34 cellular contexts compared by ENCODE assay signal in the genomic region with DNA sequence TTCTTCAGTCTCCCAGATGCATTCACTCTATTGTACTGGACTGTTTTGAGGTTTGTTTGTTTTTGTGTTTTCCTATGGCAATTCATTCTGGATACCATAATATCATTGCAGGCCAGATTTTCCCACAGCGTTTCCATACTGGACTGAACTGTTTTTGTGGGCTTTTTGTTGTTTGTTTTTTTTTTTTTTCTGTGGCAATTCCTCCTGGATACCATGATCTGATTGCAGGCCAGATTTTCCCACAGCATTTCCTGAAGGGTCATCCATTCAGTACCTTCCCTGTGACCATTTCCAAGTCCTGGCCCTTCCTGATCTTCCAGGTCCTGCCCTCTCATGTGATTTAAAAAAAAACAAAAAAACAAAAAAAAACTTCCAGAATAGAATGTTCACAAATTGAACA.
"Had no signal": no experiment of that assay in that cellular context is flagged by ENCODE, and none has a peak within 500 bp of the region (broad histone marks: within the 10 kb centered on the region; RNA-seq: fewer than 3 reads in every experiment).

No MANE protein-coding gene starts in this region.

- H3K36me3 ChIP-seq: adrenal gland, brain microvascular endothelial cell, breast epithelium had no signal

- H3K9me3 ChIP-seq: adrenal gland, body of pancreas, breast epithelium had no signal

- H3K4me1 ChIP-seq: adrenal gland, breast epithelium had no signal

- H3K27ac Mint-ChIP-seq: activated B cell treated with CpG ODN at 0.5 μM for 24 hours; activated CD4-positive, alpha-beta memory T cell treated with anti-CD3 and anti-CD28 coated beads for 36 hours; activated CD4-positive, alpha-beta T cell treated with anti-CD3 and anti-CD28 coated beads, Interleukin-2, amount 10 ng/mL, durations not matched to agents 24 days and 14 days; activated CD8-positive, alpha-beta T cell treated with anti-CD3 and anti-CD28 coated beads for 36 hours; activated naive CD4-positive, alpha-beta T cell treated with anti-CD3 and anti-CD28 coated beads for 36 hours; activated naive CD4-positive, alpha-beta T cell treated with anti-CD3 and anti-CD28 coated beads, Interleukin-2, amount 50 U/mL, for 72 hours; activated naive CD8-positive, alpha-beta T cell treated with anti-CD3 and anti-CD28 coated beads for 36 hours; activated T-cell treated with anti-CD3 and anti-CD28 coated beads, Interleukin-2, amount 50 U/mL, for 72 hours; activated T-helper 1 cell treated with anti-CD3 and anti-CD28 coated beads, Interleukin-12 subunit alpha, Interleukin-12 subunit beta, Interleukin-2, Interleukin-4 antibody, amounts not matched to agents 30 ng/mL and 10 ng/mL and 1 ng/mL, durations not matched to agents 14 hours and 24 hours and 36 hours; activated T-helper 17 cell treated with anti-CD3 and anti-CD28 coated beads, Interleukin-2, amount 50 U/mL, for 72 hours; T-helper 1 cell treated with Interleukin-12 subunit alpha and Interleukin-12 subunit beta and Interleukin-4 antibody, amounts not matched to agents 30 μg/mL and 1 μg/mL, for 36 hours; T-helper 2 cell treated with Interferon-gamma antibody and Interleukin-4, amounts not matched to agents 5 μg/mL and 100 μg/mL, for 36 hours had no signal

- H3K9me3 Mint-ChIP-seq: activated B cell treated with CpG ODN at 0.5 μM for 24 hours; activated CD4-positive, alpha-beta memory T cell treated with anti-CD3 and anti-CD28 coated beads for 36 hours; activated CD4-positive, alpha-beta T cell treated with anti-CD3 and anti-CD28 coated beads, Interleukin-2, amount 10 ng/mL, durations not matched to agents 24 days and 14 days; activated CD8-positive, alpha-beta T cell treated with anti-CD3 and anti-CD28 coated beads for 36 hours; activated naive CD4-positive, alpha-beta T cell treated with anti-CD3 and anti-CD28 coated beads for 36 hours; activated naive CD4-positive, alpha-beta T cell treated with anti-CD3 and anti-CD28 coated beads, Interleukin-2, amount 50 U/mL, for 72 hours; activated naive CD8-positive, alpha-beta T cell treated with anti-CD3 and anti-CD28 coated beads for 36 hours; activated T-cell treated with anti-CD3 and anti-CD28 coated beads, Interleukin-2, amount 50 U/mL, for 4 hours; activated T-cell treated with anti-CD3 and anti-CD28 coated beads, Interleukin-2, amount 50 U/mL, for 72 hours; activated T-helper 1 cell treated with anti-CD3 and anti-CD28 coated beads, Interleukin-12 subunit alpha, Interleukin-12 subunit beta, Interleukin-2, Interleukin-4 antibody, amounts not matched to agents 30 ng/mL and 10 ng/mL and 1 ng/mL, durations not matched to agents 14 hours and 24 hours and 36 hours; activated T-helper 17 cell treated with anti-CD3 and anti-CD28 coated beads, Interleukin-2, amount 50 U/mL, for 72 hours; T-helper 1 cell treated with Interleukin-12 subunit alpha and Interleukin-12 subunit beta and Interleukin-4 antibody, amounts not matched to agents 30 μg/mL and 1 μg/mL, for 36 hours; T-helper 2 cell treated with Interferon-gamma antibody and Interleukin-4, amounts not matched to agents 5 μg/mL and 100 μg/mL, for 36 hours had no signal

- H3K27me3 ChIP-seq: adrenal gland, body of pancreas, brain microvascular endothelial cell, breast epithelium had no signal

- H3K27me3 Mint-ChIP-seq: activated B cell treated with CpG ODN at 0.5 μM for 24 hours; activated CD4-positive, alpha-beta memory T cell treated with anti-CD3 and anti-CD28 coated beads for 36 hours; activated CD4-positive, alpha-beta T cell treated with anti-CD3 and anti-CD28 coated beads, Interleukin-2, amount 10 ng/mL, durations not matched to agents 24 days and 14 days; activated CD8-positive, alpha-beta T cell treated with anti-CD3 and anti-CD28 coated beads for 36 hours; activated naive CD8-positive, alpha-beta T cell treated with anti-CD3 and anti-CD28 coated beads for 36 hours; activated T-helper 17 cell treated with anti-CD3 and anti-CD28 coated beads, Interleukin-2, amount 50 U/mL, for 72 hours had no signal

- H3K27ac ChIP-seq: adrenal gland, body of pancreas, brain microvascular endothelial cell, breast epithelium had no signal

- H3K4me3 ChIP-seq: adrenal gland, body of pancreas, breast epithelium had no signal

- DNase-seq: activated B cell treated with CpG ODN at 0.5 μM for 24 hours; activated CD4-positive, alpha-beta memory T cell treated with anti-CD3 and anti-CD28 coated beads for 36 hours; activated CD4-positive, alpha-beta T cell treated with anti-CD3 and anti-CD28 coated beads for 4 hours; activated CD4-positive, alpha-beta T cell treated with anti-CD3 and anti-CD28 coated beads, Interleukin-2, amount 10 ng/mL, durations not matched to agents 24 days and 14 days; activated CD4-positive, alpha-beta T cell treated with anti-CD3 and anti-CD28 coated beads, Interleukin-2, amount 50 U/mL, for 1 hour; activated CD4-positive, alpha-beta T cell treated with anti-CD3 and anti-CD28 coated beads, Interleukin-2, amount 50 U/mL, for 4 hours; activated CD4-positive, CD25-positive, alpha-beta regulatory T cell treated with anti-CD3 and anti-CD28 coated beads, Interleukin-2, amount 50 U/mL, for 72 hours; activated CD8-positive, alpha-beta memory T cell treated with anti-CD3 and anti-CD28 coated beads, Interleukin-2, amount 50 U/mL, for 4 hours; activated CD8-positive, alpha-beta T cell treated with anti-CD3 and anti-CD28 coated beads for 36 hours; activated effector memory CD4-positive, alpha-beta T cell treated with anti-CD3 and anti-CD28 coated beads, Interleukin-2, amount 50 U/mL, for 16 hours; activated gamma-delta T cell treated with Interleukin-2 at 50 U/mL for 16 hours; activated naive CD4-positive, alpha-beta T cell; activated naive CD4-positive, alpha-beta T cell treated with anti-CD3 and anti-CD28 coated beads for 36 hours; activated naive CD4-positive, alpha-beta T cell treated with anti-CD3 and anti-CD28 coated beads, Interleukin-2, amount 50 U/mL, for 16 hours; activated naive CD8-positive, alpha-beta T cell treated with anti-CD3 and anti-CD28 coated beads for 36 hours; activated T-cell treated with anti-CD3 and anti-CD28 coated beads for 4 hours; activated T-cell treated with anti-CD3 and anti-CD28 coated beads, Interleukin-2, amount 50 U/mL, for 1 hour; activated T-cell treated with anti-CD3 and anti-CD28 coated beads, Interleukin-2, amount 50 U/mL, for 4 hours; activated T-cell treated with anti-CD3 and anti-CD28 coated beads, Interleukin-2, amount 50 U/mL, for 72 hours; adrenal gland; amniotic stem cell; aorta; body of pancreas; brain microvascular endothelial cell; central memory CD4-positive, alpha-beta T cell; T-helper 1 cell; T-helper 2 cell; T-helper 9 cell had no signal

- ATAC-seq: activated CD8-positive, alpha-beta T cell treated with anti-CD3 and anti-CD28 coated beads for 36 hours; activated naive CD4-positive, alpha-beta T cell treated with anti-CD3 and anti-CD28 coated beads, Interleukin-2, amount 50 U/mL, for 72 hours; activated T-cell treated with anti-CD3 and anti-CD28 coated beads, Interleukin-2, amount 50 U/mL, for 4 hours; activated T-cell treated with anti-CD3 and anti-CD28 coated beads, Interleukin-2, amount 50 U/mL, for 72 hours; activated T-helper 17 cell treated with anti-CD3 and anti-CD28 coated beads, Interleukin-2, amount 50 U/mL, for 72 hours; body of pancreas had no signal

- H3K4me3 Mint-ChIP-seq: activated B cell treated with CpG ODN at 0.5 μM for 24 hours; activated CD4-positive, alpha-beta memory T cell treated with anti-CD3 and anti-CD28 coated beads for 36 hours; activated CD4-positive, alpha-beta T cell treated with anti-CD3 and anti-CD28 coated beads, Interleukin-2, amount 10 ng/mL, durations not matched to agents 24 days and 14 days; activated CD8-positive, alpha-beta T cell treated with anti-CD3 and anti-CD28 coated beads for 36 hours; activated naive CD4-positive, alpha-beta T cell treated with anti-CD3 and anti-CD28 coated beads for 36 hours; activated naive CD8-positive, alpha-beta T cell treated with anti-CD3 and anti-CD28 coated beads for 36 hours; activated T-cell treated with anti-CD3 and anti-CD28 coated beads, Interleukin-2, amount 50 U/mL, for 4 hours; activated T-cell treated with anti-CD3 and anti-CD28 coated beads, Interleukin-2, amount 50 U/mL, for 72 hours; activated T-helper 1 cell treated with anti-CD3 and anti-CD28 coated beads, Interleukin-12 subunit alpha, Interleukin-12 subunit beta, Interleukin-2, Interleukin-4 antibody, amounts not matched to agents 30 ng/mL and 10 ng/mL and 1 ng/mL, durations not matched to agents 14 hours and 24 hours and 36 hours; activated T-helper 17 cell treated with anti-CD3 and anti-CD28 coated beads, Interleukin-2, amount 50 U/mL, for 72 hours; T-helper 1 cell treated with Interleukin-12 subunit alpha and Interleukin-12 subunit beta and Interleukin-4 antibody, amounts not matched to agents 30 μg/mL and 1 μg/mL, for 36 hours; T-helper 2 cell treated with Interferon-gamma antibody and Interleukin-4, amounts not matched to agents 5 μg/mL and 100 μg/mL, for 36 hours had no signal
